1 cellular context compared by ENCODE assay signal in genomic region chr15:43251863-43252241, GRCh38.
TF ChIP-seq lines count a peak whose summit lies in the region.

No MANE protein-coding gene starts in this region.

TF ChIP-seq in K562, 482 proteins besides CTCF, POLR2A, EP300 and RAD21:
- TF ChIP-seq C11orf30 (IDR thresholded peaks at IDR 0.05; ENCODE audit: low read depth) (0 out of 2 replicates have a peak, but pooled peaks have one; percentile 4), ZNF316 (IDR thresholded peaks at IDR 0.05) (peak; percentile 35; the same call in 1 of the 2 replicates), ZNF830 (CRISPR knock-in tag; IDR thresholded peaks at IDR 0.05) (no peak)
